10 cellular contexts compared by ENCODE assay signal in the genomic region with DNA sequence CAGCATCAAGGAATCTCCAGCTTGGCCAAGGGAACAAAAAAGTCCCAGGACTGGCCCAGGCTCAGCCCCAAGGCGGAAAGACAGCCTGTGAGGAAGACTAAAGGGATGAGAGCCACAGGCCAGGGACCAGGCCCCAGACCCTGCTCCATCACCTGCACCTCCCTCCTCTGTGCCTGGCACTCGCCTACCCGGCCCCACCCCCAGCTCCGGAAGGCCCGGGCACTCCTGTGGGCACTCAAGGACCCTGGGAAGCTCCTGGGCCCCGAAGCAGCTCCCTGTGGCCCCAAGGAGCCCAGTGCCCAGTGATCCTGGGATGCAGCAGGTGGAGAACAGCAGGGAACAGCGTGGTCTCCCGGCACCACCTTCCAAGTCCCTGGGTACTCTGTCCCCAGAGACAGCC. TPM values are rescaled to one million over a fixed set of nuclear protein-coding genes. Genes with fewer than 3 reads are reported as not detected.
"Had no signal": no experiment of that assay in that cellular context is flagged by ENCODE, and none has a peak within 500 bp of the region (broad histone marks: within the 10 kb centered on the region; RNA-seq: fewer than 3 reads in every experiment).

No MANE protein-coding gene starts in this region.

- H3K4me3 ChIP-seq: GM23248, HAP-1 had no signal

- ATAC-seq: HCT116, HepG2 had no signal

- H3K4me3 Mint-ChIP-seq: HFFc6 had no signal

- H3K27ac Mint-ChIP-seq: HFFc6, IgD-negative memory B cell had no signal

- DNase-seq: GM23248, GOT3, H7, HFFc6, KBM-7 had no signal

- H3K27ac ChIP-seq: GM23248, HL-60 had no signal

- H3K4me1 ChIP-seq: HAP-1 had no signal

- H3K9ac ChIP-seq: GM23248 had no signal

- H3K9me3 ChIP-seq: HAP-1 had no signal

- H3K36me3 ChIP-seq: HAP-1 had no signal

- H3K9me3 Mint-ChIP-seq: HFFc6, IgD-negative memory B cell had no signal

- H3K36me3 Mint-ChIP-seq: IgD-negative memory B cell had no signal

RNA-seq across cellular contexts. Expression of a gene that starts 18.2 kb away (rescaled TPM):
- total RNA-seq: HepG2 had no signal
- polyA plus RNA-seq: IgD-negative memory B cell had no signal
